In genomic region chr4:137370206-137370633, GRCh38 we compare ENCODE assay signal across 22 cellular contexts.
DNase-seq lines count a peak whose midpoint lies in the region; ATAC-seq, FAIRE-seq and TF ChIP-seq lines count a peak whose summit lies in the region.
"Had no signal": no experiment of that assay in that cellular context is flagged by ENCODE, and none has a peak within 500 bp of the region (broad histone marks: within the 10 kb centered on the region; RNA-seq: fewer than 3 reads in every experiment).

No MANE protein-coding gene starts in this region.

- TF ChIP-seq POLR2A in lower leg skin (IDR thresholded peaks at IDR 0.05), result no peak

- H2AK5ac ChIP-seq in mesenchymal stem cell (ENCODE audit: low read length, severe bottlenecking), result no peak overlapping the region

- H3K14ac ChIP-seq in mesenchymal stem cell (ENCODE audit: low read length in 2 of 2), result no peak overlapping the region

- no peak overlapping the region for H3K18ac ChIP-seq in mesenchymal stem cell (ENCODE audit: low read depth in 1 of 2, low read length in 2 of 2)

- no peak overlapping the region for H3K4ac ChIP-seq in mesenchymal stem cell (ENCODE audit: low read depth in 1 of 2, low read length in 2 of 2)

- WGBS in mesodermal cell (ENCODE audit: insufficient coverage in 2 of 2), 2 experiments, result no CpG with 5 or more reads among the region's 3 CpGs
- 55 to 65% methylated on average over 3 of the region's 3 CpGs for WGBS in lower leg skin, 2 donors
- WGBS in mesenchymal stem cell, result 0% methylated on average over 2 of the region's 3 CpGs

- intact Hi-C loops in lower leg skin (cut with DNase I; ENCODE audit: low total_unique reads), result no loop called here

- no peak for ATAC-seq in HG03196 (IDR thresholded peaks at IDR 0.05; ENCODE audit: unreplicated experiment)
- ATAC-seq: activated T-helper 17 cell treated with anti-CD3 and anti-CD28 coated beads, Interleukin-2, amount 50 U/mL, for 72 hours; GM12878; pancreas; Right ventricle myocardium inferior had no signal

- H2BK15ac ChIP-seq in mesenchymal stem cell (ENCODE audit: low read depth, poor library complexity, severe bottlenecking), result no peak overlapping the region

- H3K9me3 ChIP-seq in mesodermal cell (ENCODE audit: control insufficient read depth, low read length), result no peaks in the 10 kb centered on the region
- H3K9me3 ChIP-seq in mesenchymal stem cell (ENCODE audit: control insufficient read depth, low read length), result no peaks in the 10 kb centered on the region
- H3K9me3 ChIP-seq: pancreas, tibial artery had no signal

- no peak overlapping the region for H3K23ac ChIP-seq in mesenchymal stem cell (ENCODE audit: low read length in 2 of 2)

- H4K8ac ChIP-seq in mesenchymal stem cell (ENCODE audit: low read length), result no peak overlapping the region

- DNase-seq in AG08395 (ENCODE audit: low spot score), result peak; percentile 23
- DNase-seq in LNCaP clone FGC (ENCODE audit: low read depth), result peak; percentile 37
- peak; percentile 95 for DNase-seq in bronchial epithelial cell (ENCODE audit: low read depth)
- no peak for DNase-seq in lower leg skin (ENCODE audit: low spot score in 2 of 2)
- DNase-seq in ecto neural progenitor cell (ENCODE audit: low spot score), result no peak
- DNase-seq in mesenchymal stem cell, result no peak
- DNase-seq: activated CD4-positive, alpha-beta T cell treated with anti-CD3 and anti-CD28 coated beads, Interleukin-2, amount 50 U/mL, for 48 hours; anterior cingulate cortex; DMS 273 treated with DMSO at 0.1 percent for 48 hours; Kasumi-1; midbrain; NCI-H187 treated with DMSO at 0.1 percent for 48 hours; NCI-H82; pancreas; stimulated activated CD8-positive, alpha-beta memory T cell treated with anti-CD3 and anti-CD28 coated beads, Interleukin-4, amount 100 ng/mL, for 48 hours; T1000; tibial artery had no signal

- H3K27me3 ChIP-seq in bronchial epithelial cell (ENCODE audit: control insufficient read depth, insufficient read depth, low read length) (no peaks in the 10 kb centered on the region), mesenchymal stem cell (ENCODE audit: control insufficient read depth in 1 of 2, insufficient read depth in 1 of 2, low read length in 2 of 2) (no peaks in the 10 kb centered on the region)
- H3K27me3 ChIP-seq: pancreas, tibial artery had no signal

- H2BK120ac ChIP-seq in mesenchymal stem cell (ENCODE audit: low read depth, low read length), result no peak overlapping the region

- no peak overlapping the region for H4K91ac ChIP-seq in mesenchymal stem cell (ENCODE audit: low read length)

- no peak overlapping the region for H2BK5ac ChIP-seq in mesenchymal stem cell (ENCODE audit: low read depth, low read length, poor library complexity, severe bottlenecking)

- no peak overlapping the region for H2AFZ ChIP-seq in mesenchymal stem cell (ENCODE audit: low read depth, low read length)

- H3K36me3 ChIP-seq in bronchial epithelial cell (ENCODE audit: control insufficient read depth, insufficient read depth, low read length), result no peaks in the 10 kb centered on the region
- no peaks in the 10 kb centered on the region for H3K36me3 ChIP-seq in mesodermal cell (ENCODE audit: control insufficient read depth, insufficient read depth, low read length)
- H3K36me3 ChIP-seq in mesenchymal stem cell (ENCODE audit: control insufficient read depth in 1 of 2, insufficient read depth in 2 of 2, low read depth in 1 of 2, low read length in 2 of 2), result no peaks in the 10 kb centered on the region
- H3K36me3 ChIP-seq: pancreas, tibial artery had no signal

- no peak overlapping the region for H3K4me3 ChIP-seq in LNCaP clone FGC (ENCODE audit: low read depth, low read length)
- no peak overlapping the region for H3K4me3 ChIP-seq in bronchial epithelial cell (ENCODE audit: low read depth, low read length)
- H3K4me3 ChIP-seq in mesodermal cell (ENCODE audit: extremely low read depth, insufficient read depth, low read length, poor library complexity, severe bottlenecking), result no peak overlapping the region
- no peak overlapping the region for H3K4me3 ChIP-seq in lower leg skin (ENCODE audit: low read depth, poor library complexity, severe bottlenecking)
- no peak overlapping the region for H3K4me3 ChIP-seq in mesenchymal stem cell (ENCODE audit: insufficient read depth in 1 of 2, low read depth in 1 of 2, low read length in 2 of 2)
- H3K4me3 ChIP-seq: GM12878, pancreas, tibial artery had no signal

- H2BK12ac ChIP-seq in mesenchymal stem cell (ENCODE audit: low read length in 2 of 2), result no peak overlapping the region

- H3K4me2 ChIP-seq in mesenchymal stem cell (ENCODE audit: low read length, poor library complexity, severe bottlenecking), result no peak overlapping the region

- no peaks in the 10 kb centered on the region for H3K79me1 ChIP-seq in mesenchymal stem cell (replicated peaks; ENCODE audit: low read length, poor library complexity, severe bottlenecking)

- no peak overlapping the region for H3K9ac ChIP-seq in mesenchymal stem cell (ENCODE audit: low read length)

- FAIRE-seq in bronchial epithelial cell (lab: Jason Lieb, UNC), result no peak
- FAIRE-seq: GM12878 had no signal

- TF ChIP-seq CTCF in LNCaP clone FGC (IDR thresholded peaks at IDR 0.05; ENCODE audit: control insufficient read depth, extremely low read depth, insufficient read depth) (no peak), bronchial epithelial cell (IDR thresholded peaks at IDR 0.05; ENCODE audit: insufficient read depth, low read length, severe bottlenecking) (no peak), lower leg skin (IDR thresholded peaks at IDR 0.05) (no peak)

- H3K4me1 ChIP-seq in mesodermal cell (ENCODE audit: control insufficient read depth, insufficient read depth, low read length, poor library complexity, severe bottlenecking), result no peaks in the 10 kb centered on the region
- no peaks in the 10 kb centered on the region for H3K4me1 ChIP-seq in mesenchymal stem cell (ENCODE audit: control insufficient read depth, insufficient read depth, low read depth, low read length)
- H3K4me1 ChIP-seq: pancreas had no signal

- H3K27ac ChIP-seq in mesodermal cell (ENCODE audit: low read depth, low read length, severe bottlenecking) (peak overlapping the region; percentile 25), mesenchymal stem cell (ENCODE audit: low read length, poor library complexity, severe bottlenecking) (no peak overlapping the region)
- H3K27ac ChIP-seq: pancreas had no signal

Comparison
In these comparisons a context has a peak if more than half of its experiments do, and no peak if none do; other contexts are left out.
1. DNase-seq: peak in AG08395 (single experiment), LNCaP clone FGC (single experiment) and bronchial epithelial cell (single experiment); none in lower leg skin (0 of 2), ecto neural progenitor cell (single experiment) and mesenchymal stem cell (single experiment).